ENCODE assay signal across 11 cellular contexts in genomic region chr4:2583517-2583916, GRCh38. TPM values are rescaled to one million over a fixed set of nuclear protein-coding genes. Genes with fewer than 3 reads are reported as not detected.
DNase-seq lines count a peak whose midpoint lies in the region; FAIRE-seq and TF ChIP-seq lines count a peak whose summit lies in the region.
"Had no signal": no experiment of that assay in that cellular context is flagged by ENCODE, and none has a peak within 500 bp of the region (broad histone marks: within the 10 kb centered on the region; RNA-seq: fewer than 3 reads in every experiment).

No MANE protein-coding gene starts in this region.

- intact Hi-C loops in uterus (cut with DNase I; ENCODE audit: low total_unique reads), result no loop called here

- H3K27me3 ChIP-seq in uterus, result no peaks in the 10 kb centered on the region
- H3K27me3 ChIP-seq: ascending aorta had no signal

- H3K36me3 ChIP-seq in uterus, result no peaks in the 10 kb centered on the region
- H3K36me3 ChIP-seq: ascending aorta had no signal

- no peaks in the 10 kb centered on the region for H3K27me3 Mint-ChIP-seq in chondrocyte (ENCODE audit: low read depth)
- H3K27me3 Mint-ChIP-seq in mesothelial cell of epicardium (ENCODE audit: low read depth), result no peaks in the 10 kb centered on the region

- no peaks in the 10 kb centered on the region for H3K9me3 Mint-ChIP-seq in chondrocyte (ENCODE audit: low read depth)
- H3K9me3 Mint-ChIP-seq in mesothelial cell of epicardium, result peaks cover 12% of the 10 kb centered on the region

- H3K9me3 ChIP-seq in uterus, result no peaks in the 10 kb centered on the region
- H3K9me3 ChIP-seq: ascending aorta had no signal

- H3K36me3 Mint-ChIP-seq in chondrocyte (ENCODE audit: low read depth) (peaks cover 2% of the 10 kb centered on the region), mesothelial cell of epicardium (peaks cover 19% of the 10 kb centered on the region)

- H3K27ac Mint-ChIP-seq in chondrocyte (ENCODE audit: unreplicated experiment) (peak overlapping the region; percentile 72), mesothelial cell of epicardium (peak overlapping the region; percentile 53)

- no peak overlapping the region for H3K27ac ChIP-seq in uterus
- H3K27ac ChIP-seq: ascending aorta had no signal

- H3K4me1 ChIP-seq in uterus, result peaks cover 4 to 6% of the 10 kb centered on the region in 2 donors

- no peak overlapping the region for H3K4me3 ChIP-seq in uterus
- H3K4me3 ChIP-seq: ascending aorta had no signal

- DNase-seq in AG20443 (ENCODE audit: low spot score) (peak; percentile 67), LHCN-M2 (ENCODE audit: low read depth) (peak; percentile 31), chondrocyte (ENCODE audit: low spot score) (no peak), mesothelial cell of epicardium (ENCODE audit: low spot score in 2 of 2, unreplicated experiment in 2 of 2) (no peak), medulla oblongata (ENCODE audit: extremely low spot score) (no peak), NCI-H345 treated with DMSO at 0.1 percent for 48 hours (lab: John Stamatoyannopoulos, UW; ENCODE audit: unreplicated experiment) (no peak), uterus (no peak), urothelium cell line (ENCODE audit: low spot score) (no peak)
- DNase-seq: activated CD4-positive, CD25-positive, alpha-beta regulatory T cell treated with anti-CD3 and anti-CD28 coated beads, Interleukin-2, amount 50 U/mL, for 72 hours; NCI-H446 treated with DMSO at 0.1 percent for 48 hours had no signal

- no peak for TF ChIP-seq CTCF in chondrocyte (IDR thresholded peaks at IDR 0.05)
- TF ChIP-seq CTCF in mesothelial cell of epicardium (IDR thresholded peaks at IDR 0.05; ENCODE audit: unreplicated experiment), result no peak
- TF ChIP-seq CTCF in uterus (IDR thresholded peaks at IDR 0.05), result no peak

- no peak for TF ChIP-seq POLR2A in uterus (IDR thresholded peaks at IDR 0.05)

- H3K4me1 Mint-ChIP-seq in chondrocyte (ENCODE audit: low read depth) (peaks cover 48% of the 10 kb centered on the region), mesothelial cell of epicardium (peaks cover 12% of the 10 kb centered on the region)

- H3K4me3 Mint-ChIP-seq in chondrocyte (ENCODE audit: unreplicated experiment) (no peak overlapping the region), mesothelial cell of epicardium (peak overlapping the region; percentile 7)

- FAIRE-seq in urothelium cell line (lab: Jason Lieb, UNC), result no peak

RNA-seq across cellular contexts. Expression of gene FAM193A, which starts 47.1 kb away (rescaled TPM):
- total RNA-seq in LHCN-M2 (2014; rRNA removed) (12.1 and 14.9 TPM in 2 replicates), chondrocyte (24.9 to 28.1 TPM (median 26.7 TPM) in 3 replicates), mesothelial cell of epicardium (44.3 to 48.1 TPM (median 44.5 TPM) in 3 replicates), uterus (10 to 100 TPM; 17.1 to 51.2 (median 28.1) TPM)
- 9.1 TPM for polyA plus RNA-seq in LHCN-M2 (2012)

Comparison
In these comparisons a context has a peak if more than half of its experiments do, and no peak if none do; other contexts are left out.
1. DNase-seq: peak in AG20443 (single experiment) and LHCN-M2 (single experiment); none in chondrocyte (single experiment), mesothelial cell of epicardium (0 of 2), medulla oblongata (single experiment), NCI-H345 treated with DMSO at 0.1 percent for 48 hours (single experiment), uterus (0 of 2) and urothelium cell line (single experiment).